In genomic region chr14:31578792-31579191, GRCh38 we compare ENCODE assay signal across 16 cellular contexts. TPM values are rescaled to one million over a fixed set of nuclear protein-coding genes. Genes with fewer than 3 reads are reported as not detected.
DNase-seq lines count a peak whose midpoint lies in the region; ATAC-seq and TF ChIP-seq lines count a peak whose summit lies in the region.
"Had no signal": no experiment of that assay in that cellular context is flagged by ENCODE, and none has a peak within 500 bp of the region (broad histone marks: within the 10 kb centered on the region; RNA-seq: fewer than 3 reads in every experiment).

No MANE protein-coding gene starts in this region.

- H3F3A ChIP-seq in neural progenitor cell (ENCODE audit: low read depth): peaks cover 5% of the 10 kb centered on the region

- H3K36me3 ChIP-seq in heart right ventricle (peaks cover 0 to 6% (median 0%) of the 10 kb centered on the region in 9 donors), neural progenitor cell (no peaks in the 10 kb centered on the region), tibial nerve (no peaks in the 10 kb centered on the region)
- H3K36me3 ChIP-seq: BE2C, MG63 had no signal

- H3K9me3 ChIP-seq in heart right ventricle (no peaks in the 10 kb centered on the region), neural progenitor cell (ENCODE audit: low read depth) (no peaks in the 10 kb centered on the region), tibial nerve (no peaks in the 10 kb centered on the region)
- H3K9me3 ChIP-seq: BE2C, MG63 had no signal

- no peaks in the 10 kb centered on the region for H3K79me2 ChIP-seq in neural progenitor cell (ENCODE audit: low read depth)

- H3K27ac Mint-ChIP-seq in chondrocyte (ENCODE audit: unreplicated experiment) (peak overlapping the region; percentile 46), neural progenitor cell (no peak overlapping the region)
- H3K27ac Mint-ChIP-seq: CD4-positive, alpha-beta memory T cell had no signal

- H3K4me2 ChIP-seq in neural progenitor cell: no peak overlapping the region
- H3K4me2 ChIP-seq: KMS-11 had no signal

- H3K27me3 Mint-ChIP-seq in chondrocyte (ENCODE audit: low read depth): no peaks in the 10 kb centered on the region
- H3K27me3 Mint-ChIP-seq in neural progenitor cell (ENCODE audit: insufficient read depth, low read depth): no peaks in the 10 kb centered on the region
- H3K27me3 Mint-ChIP-seq: CD4-positive, alpha-beta memory T cell had no signal

- H3K4me1 Mint-ChIP-seq in chondrocyte (ENCODE audit: low read depth) (peaks cover 24% of the 10 kb centered on the region), neural progenitor cell (peaks cover 19% of the 10 kb centered on the region)

- intact Hi-C loops in heart right ventricle (cut with DNase I): no loop called here

- ATAC-seq in heart right ventricle: no peak
- ATAC-seq in GM18502 (IDR thresholded peaks at IDR 0.05; ENCODE audit: poor library complexity, unreplicated experiment): no peak
- no peak for ATAC-seq in HG03196 (IDR thresholded peaks at IDR 0.05; ENCODE audit: unreplicated experiment)

- peaks cover 2% of the 10 kb centered on the region for H3K36me3 Mint-ChIP-seq in chondrocyte (ENCODE audit: low read depth)
- H3K36me3 Mint-ChIP-seq in neural progenitor cell: peaks cover 1% of the 10 kb centered on the region

- no peak for TF ChIP-seq EP300 in tibial nerve (IDR thresholded peaks at IDR 0.05)

- no peaks in the 10 kb centered on the region for H4K20me1 ChIP-seq in neural progenitor cell (ENCODE audit: low read depth)

- peaks cover 0 to 64% (median 36%) of the 10 kb centered on the region in 9 donors for H3K4me1 ChIP-seq in heart right ventricle
- H3K4me1 ChIP-seq in neural progenitor cell: peaks cover 26% of the 10 kb centered on the region
- H3K4me1 ChIP-seq in tibial nerve: peaks cover 0 to 47% (median 6%) of the 10 kb centered on the region in 4 donors

- H2AFZ ChIP-seq in neural progenitor cell (replicated peaks): no peak overlapping the region

- H3K4me3 Mint-ChIP-seq in chondrocyte (ENCODE audit: unreplicated experiment): no peak overlapping the region
- no peak overlapping the region for H3K4me3 Mint-ChIP-seq in neural progenitor cell
- H3K4me3 Mint-ChIP-seq: CD4-positive, alpha-beta memory T cell had no signal

- no peak for DNase-seq in chondrocyte (ENCODE audit: low spot score)
- DNase-seq in heart right ventricle: no peak
- peak; percentile 5 for DNase-seq in neural progenitor cell (ENCODE audit: low spot score)
- no peak for DNase-seq in tibial nerve (ENCODE audit: low spot score in 2 of 2)
- no peak for DNase-seq in pons (ENCODE audit: low spot score)
- DNase-seq: BE2C; CD4-positive, alpha-beta memory T cell; DMS79 treated with DMSO at 0.1 percent for 48 hours; MG63; NCI-H1105 treated with DMSO at 0.1 percent for 48 hours; NCI-H187 treated with DMSO at 0.1 percent for 48 hours; NCI-H2171; NCI-H510A had no signal

- H3K27ac ChIP-seq in heart right ventricle (peak overlapping the region in 7 of 10 donors; percentile 1 to 66 (median 46)), neural progenitor cell (no peak overlapping the region), tibial nerve (peak overlapping the region in 3 of 4 donors; percentile 44 to 81 (median 57))
- H3K27ac ChIP-seq: KMS-11 had no signal

- no peak for TF ChIP-seq POLR2A in tibial nerve (IDR thresholded peaks at IDR 0.05)

- H3K4me3 ChIP-seq in heart right ventricle (peak overlapping the region in 2 of 10 donors; percentile 7 to 15), neural progenitor cell (no peak overlapping the region), tibial nerve (no peak overlapping the region)
- H3K4me3 ChIP-seq: MG63 had no signal

- no peak for TF ChIP-seq CTCF in chondrocyte (IDR thresholded peaks at IDR 0.05)
- TF ChIP-seq CTCF in heart right ventricle (IDR thresholded peaks at IDR 0.05): no peak
- no peak for TF ChIP-seq CTCF in neural progenitor cell (IDR thresholded peaks at IDR 0.05)
- TF ChIP-seq CTCF in tibial nerve (IDR thresholded peaks at IDR 0.05): no peak

- H3K9ac ChIP-seq in neural progenitor cell: no peak overlapping the region
- H3K9ac ChIP-seq: KMS-11 had no signal

- H3K27me3 ChIP-seq in heart right ventricle: no peaks in the 10 kb centered on the region
- no peaks in the 10 kb centered on the region for H3K27me3 ChIP-seq in neural progenitor cell
- no peaks in the 10 kb centered on the region for H3K27me3 ChIP-seq in tibial nerve
- H3K27me3 ChIP-seq: BE2C, MG63 had no signal

- no peaks in the 10 kb centered on the region for H3K9me3 Mint-ChIP-seq in chondrocyte (ENCODE audit: low read depth)
- H3K9me3 Mint-ChIP-seq in neural progenitor cell: peaks cover 2% of the 10 kb centered on the region
- H3K9me3 Mint-ChIP-seq: CD4-positive, alpha-beta memory T cell had no signal

- 59 to 68% methylated on average over 3 of the region's 3 CpGs for WGBS in heart right ventricle, 2 donors
- 27 to 31% methylated on average over 3 of the region's 3 CpGs for WGBS in tibial nerve, 2 donors

RNA-seq across cellular contexts. Expression of gene NUBPL, which starts 17.6 kb away (rescaled TPM):
- total RNA-seq in chondrocyte (9.3 to 13.9 TPM (median 9.8 TPM) in 3 replicates), heart right ventricle (10 to 100 TPM; 19.3 to 32.0 (median 24.7) TPM), neural progenitor cell (ENCODE audit: low replicate concordance) (15.9 and 29.3 TPM in 2 replicates), tibial nerve (10 to 100 TPM; 10.3 to 38.2 (median 13.4) TPM)
- polyA plus RNA-seq in heart right ventricle: 1 to 10 TPM; 4.0 to 5.3 TPM
